In the genomic region with DNA sequence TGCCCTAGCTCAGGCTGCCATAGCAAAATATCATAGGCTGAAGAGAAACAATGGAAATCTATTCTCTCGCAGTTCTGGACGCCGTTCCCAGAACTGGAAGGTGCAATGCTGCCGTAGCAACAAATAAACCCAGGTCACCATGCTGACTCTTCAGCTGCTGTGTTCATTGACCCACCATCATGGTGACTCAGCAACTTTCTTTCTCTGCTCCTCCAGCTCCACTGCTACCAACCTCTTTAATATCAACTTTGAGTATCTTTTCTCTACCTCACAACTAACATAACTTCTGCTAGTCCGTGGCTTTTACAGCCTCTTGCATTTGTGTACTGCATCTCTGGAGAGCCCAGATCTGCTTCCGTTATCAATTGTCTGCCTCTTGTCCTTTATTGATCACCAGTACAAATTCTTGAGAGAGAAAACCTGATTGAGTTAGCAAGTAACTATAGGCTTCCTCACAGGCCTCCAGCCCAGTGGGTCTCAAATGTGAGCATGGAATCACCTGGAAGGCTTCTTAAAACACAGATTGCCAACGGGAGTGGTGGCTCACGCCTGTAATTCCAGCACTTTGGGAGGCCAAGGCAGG, we compare ENCODE assay signal across 1 cellular context.
TF ChIP-seq lines count a peak whose summit lies in the region.

No MANE protein-coding gene starts in this region.

TF ChIP-seq in K562, 482 proteins besides CTCF, POLR2A, EP300 and RAD21 (continued from another document):
- TF ChIP-seq PRDM10 (IDR thresholded peaks at IDR 0.05; ENCODE audit: partially characterized antibody) (peak; percentile 31), SLC30A9 (CRISPR knock-in tag; IDR thresholded peaks at IDR 0.05) (no peak), SIN3B (IDR thresholded peaks at IDR 0.05; ENCODE audit: low read depth) (no peak), FOXJ2 (tag; IDR thresholded peaks at IDR 0.05) (peak; percentile 90), KHSRP (IDR thresholded peaks at IDR 0.05) (no peak), HNRNPH1 (optimal IDR thresholded peaks at IDR 0.05; ENCODE audit: low read depth, low read length) (no peak), MCM5 (IDR thresholded peaks at IDR 0.05; ENCODE audit: low read depth) (no peak), TFAP4 (CRISPR knock-in tag; IDR thresholded peaks at IDR 0.05; ENCODE audit: borderline replicate concordance) (0 out of 2 replicates have a peak, but pooled peaks have one; percentile 34), ZNF707 (CRISPR knock-in tag; conservative IDR thresholded peaks at IDR 0.05) (no peak), SMARCE1 (IDR thresholded peaks at IDR 0.05) (0 out of 2 replicates have a peak, but pooled peaks have one; percentile 37), FOXP4 (CRISPR knock-in tag; IDR thresholded peaks at IDR 0.05; ENCODE audit: borderline replicate concordance) (no peak), FOXM1 (IDR thresholded peaks at IDR 0.05; ENCODE audit: low read depth) (no peak), FOXM1 (CRISPR knock-in tag; IDR thresholded peaks at IDR 0.05; ENCODE audit: low read depth) (no peak), EP400 (IDR thresholded peaks at IDR 0.05) (peak; percentile 49; the same call in 1 of the 2 replicates), KLF13 (tag; IDR thresholded peaks at IDR 0.05; ENCODE audit: borderline replicate concordance, low read depth) (peak; percentile 12; the same call in 1 of the 2 replicates), ZBTB43 (CRISPR knock-in tag; IDR thresholded peaks at IDR 0.05) (no peak), EWSR1 (IDR thresholded peaks at IDR 0.05; ENCODE audit: borderline replicate concordance, low read depth, partially characterized antibody) (no peak), RB1 (IDR thresholded peaks at IDR 0.05; ENCODE audit: low read depth) (no peak), HDAC1 (IDR thresholded peaks at IDR 0.05) (no peak), ARID1B (IDR thresholded peaks at IDR 0.05) (peak; percentile 68), ZFP1 (CRISPR knock-in tag; IDR thresholded peaks at IDR 0.05) (no peak), MXI1 (IDR thresholded peaks at IDR 0.05; ENCODE audit: low read depth, low read length) (0 out of 2 replicates have a peak, but pooled peaks have one; percentile 28), FOXJ3 (CRISPR knock-in tag; IDR thresholded peaks at IDR 0.05) (0 out of 2 replicates have a peak, but pooled peaks have one; percentile 23)
- TF ChIP-seq, protein P1, sequence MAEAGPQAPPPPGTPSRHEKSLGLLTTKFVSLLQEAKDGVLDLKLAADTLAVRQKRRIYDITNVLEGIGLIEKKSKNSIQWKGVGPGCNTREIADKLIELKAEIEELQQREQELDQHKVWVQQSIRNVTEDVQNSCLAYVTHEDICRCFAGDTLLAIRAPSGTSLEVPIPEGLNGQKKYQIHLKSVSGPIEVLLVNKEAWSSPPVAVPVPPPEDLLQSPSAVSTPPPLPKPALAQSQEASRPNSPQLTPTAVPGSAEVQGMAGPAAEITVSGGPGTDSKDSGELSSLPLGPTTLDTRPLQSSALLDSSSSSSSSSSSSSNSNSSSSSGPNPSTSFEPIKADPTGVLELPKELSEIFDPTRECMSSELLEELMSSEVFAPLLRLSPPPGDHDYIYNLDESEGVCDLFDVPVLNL (CRISPR knock-in tag; IDR thresholded peaks at IDR 0.05; ENCODE audit: low read depth), result no peak
TF ChIP-seq in K562: peak in this region for 63.
